ENCODE assay signal across 21 cellular contexts in genomic region chr20:46268662-46269061, GRCh38. TPM values are rescaled to one million over a fixed set of nuclear protein-coding genes. Genes with fewer than 3 reads are reported as not detected.
DNase-seq lines count a peak whose midpoint lies in the region; ATAC-seq, FAIRE-seq and TF ChIP-seq lines count a peak whose summit lies in the region.
"Had no signal": no experiment of that assay in that cellular context is flagged by ENCODE, and none has a peak within 500 bp of the region (broad histone marks: within the 10 kb centered on the region; RNA-seq: fewer than 3 reads in every experiment).

No MANE protein-coding gene starts in this region.

- ATAC-seq in WTC11 (no peak), GM19328 (IDR thresholded peaks at IDR 0.05; ENCODE audit: unreplicated experiment) (no peak)

- no peak overlapping the region for H3K27ac Mint-ChIP-seq in WTC11
- H3K27ac Mint-ChIP-seq in glutamatergic neuron (ENCODE audit: unreplicated experiment) = peak overlapping the region; percentile 35
- H3K27ac Mint-ChIP-seq: CD14-positive monocyte, H9, IgD-negative memory B cell had no signal

- POLR2A ChIA-PET in WTC11 (lab: Charles Lee) = no interaction called here

- H4K91ac ChIP-seq in neuronal stem cell (ENCODE audit: low read depth, low read length, poor library complexity) = no peak overlapping the region

- H4K8ac ChIP-seq in neuronal stem cell (ENCODE audit: low read depth, low read length) = no peak overlapping the region

- no peak overlapping the region for H2AK5ac ChIP-seq in neuronal stem cell (ENCODE audit: low read depth, low read length)

- H3K4me3 ChIP-seq in neuronal stem cell (ENCODE audit: low read length in 2 of 2) = no peak overlapping the region
- H3K4me3 ChIP-seq: BLaER1 had no signal

- H2BK12ac ChIP-seq in neuronal stem cell (ENCODE audit: low read length) = no peak overlapping the region

- no peak overlapping the region for H3K18ac ChIP-seq in neuronal stem cell (ENCODE audit: low read length)

- H2AFZ ChIP-seq in neuronal stem cell (ENCODE audit: low read length) = no peak overlapping the region

- DNase-seq in HTR-8/SVneo (ENCODE audit: insufficient read length, low spot score) (no peak), WTC11 (ENCODE audit: low spot score) (no peak), glutamatergic neuron (no peak), neuronal stem cell (ENCODE audit: low spot score) (no peak), COR-L47 (lab: John Stamatoyannopoulos, UW) (no peak), anterior cingulate cortex (lab: John Stamatoyannopoulos, UW) (no peak)
- DNase-seq: Calu3; CD4-positive, alpha-beta memory T cell; DMS79 treated with DMSO at 0.1 percent for 48 hours; GF-D8; GOT3; H9; KG1 had no signal

- H3K9ac ChIP-seq in neuronal stem cell (ENCODE audit: low read depth, low read length, poor library complexity) = no peak overlapping the region
- H3K9ac ChIP-seq: BLaER1 had no signal

- H3K4ac ChIP-seq in neuronal stem cell (ENCODE audit: low read length) = no peak overlapping the region

- peaks cover 0 to 28% (median 0%) of the 10 kb centered on the region in 3 experiments for H3K27me3 ChIP-seq in neuronal stem cell (ENCODE audit: control insufficient read depth in 3 of 3, insufficient read depth in 3 of 3, low read depth in 1 of 3, low read length in 3 of 3)
- H3K27me3 ChIP-seq: BLaER1 had no signal

- H3K4me1 Mint-ChIP-seq in WTC11 = peaks cover 7% of the 10 kb centered on the region
- peaks cover 19% of the 10 kb centered on the region for H3K4me1 Mint-ChIP-seq in glutamatergic neuron (ENCODE audit: low read depth, unreplicated experiment)
- H3K4me1 Mint-ChIP-seq: CD14-positive monocyte; CD4-positive, alpha-beta memory T cell; IgD-negative memory B cell had no signal

- H3K36me3 Mint-ChIP-seq in WTC11 = no peaks in the 10 kb centered on the region
- H3K36me3 Mint-ChIP-seq in glutamatergic neuron (ENCODE audit: unreplicated experiment) = no peaks in the 10 kb centered on the region
- H3K36me3 Mint-ChIP-seq: CD14-positive monocyte; CD4-positive, alpha-beta memory T cell had no signal

- no peaks in the 10 kb centered on the region for H3K9me3 ChIP-seq in neuronal stem cell (replicated peaks in 1 of 2; ENCODE audit: control insufficient read depth in 2 of 2, insufficient read depth in 1 of 2, low read depth in 1 of 2, low read length in 2 of 2)

- H2BK120ac ChIP-seq in neuronal stem cell (ENCODE audit: low read depth, low read length) = no peak overlapping the region

- H3K27me3 Mint-ChIP-seq in WTC11 (ENCODE audit: low read depth) (no peaks in the 10 kb centered on the region; the same call in 1 of the 2 replicates), glutamatergic neuron (ENCODE audit: unreplicated experiment) (peaks cover 14% of the 10 kb centered on the region)

- CTCF ChIA-PET in WTC11 (lab: Charles Lee) = interaction anchor here (0.6 to 2.0 kb wide), 8 partner anchors 16 to 246 kb away, joined by 3 to 11 read pairs (median 6); no protein-coding TSS in a partner anchor

- H3K4me2 ChIP-seq in neuronal stem cell (ENCODE audit: insufficient read depth, low read length, poor library complexity, severe bottlenecking) = no peak overlapping the region
- H3K4me2 ChIP-seq: BLaER1 had no signal

- peak overlapping the region; percentile 13 for H3K23ac ChIP-seq in neuronal stem cell (ENCODE audit: low read depth, low read length, poor library complexity)

- H3K79me1 ChIP-seq in neuronal stem cell (ENCODE audit: low read depth, low read length) = no peaks in the 10 kb centered on the region

- TF ChIP-seq CTCF in WTC11 (IDR thresholded peaks at IDR 0.05) (no peak), glutamatergic neuron (IDR thresholded peaks at IDR 0.05; ENCODE audit: partially characterized antibody, unreplicated experiment) (no peak)

- no peak overlapping the region for H2BK5ac ChIP-seq in neuronal stem cell (ENCODE audit: low read length)

- WGBS in neuronal stem cell (ENCODE audit: extremely low coverage in 2 of 2, insufficient read length in 2 of 2, insufficient replicate concordance in 1 of 2), 2 donors = no CpG with 5 or more reads among the region's 3 CpGs

- no peak overlapping the region for H3K14ac ChIP-seq in neuronal stem cell (ENCODE audit: low read length)

- H3K9me3 Mint-ChIP-seq in WTC11 (peaks cover 13% of the 10 kb centered on the region), glutamatergic neuron (ENCODE audit: unreplicated experiment) (peaks cover 13% of the 10 kb centered on the region)

- H3K36me3 ChIP-seq in neuronal stem cell (replicated peaks in 1 of 2; ENCODE audit: control insufficient read depth in 2 of 2, insufficient read depth in 2 of 2, low read length in 2 of 2) = no peaks in the 10 kb centered on the region
- H3K36me3 ChIP-seq: BLaER1 had no signal

- H3K4me3 Mint-ChIP-seq in WTC11 (no peak overlapping the region), glutamatergic neuron (ENCODE audit: unreplicated experiment) (no peak overlapping the region)
- H3K4me3 Mint-ChIP-seq: CD14-positive monocyte; CD4-positive, alpha-beta memory T cell; H9; IgD-negative memory B cell had no signal

- peak; percentile 65 for FAIRE-seq in HTR-8/SVneo (lab: Jason Lieb, UNC)
- FAIRE-seq: A204.1 had no signal

- no peak overlapping the region for H2BK15ac ChIP-seq in neuronal stem cell (ENCODE audit: low read length)

- H3K27ac ChIP-seq in neuronal stem cell (replicated peaks; ENCODE audit: low read length) = no peak overlapping the region
- H3K27ac ChIP-seq: BLaER1, HL-60 had no signal

- peaks cover 4 to 8% of the 10 kb centered on the region in 2 donors for H3K4me1 ChIP-seq in neuronal stem cell (ENCODE audit: control insufficient read depth in 2 of 2, insufficient read depth in 1 of 2, low read depth in 1 of 2, low read length in 2 of 2)
- H3K4me1 ChIP-seq: BLaER1 had no signal

TF ChIP-seq in WTC11, 78 proteins besides CTCF, POLR2A, EP300 and RAD21:
- peak; percentile 57; the same call in 1 of the 2 replicates for TF ChIP-seq ESRRA (CRISPR knock-in tag; IDR thresholded peaks at IDR 0.05; ENCODE audit: borderline replicate concordance)
- TF ChIP-seq AFF4 (CRISPR knock-in tag; IDR thresholded peaks at IDR 0.05; ENCODE audit: borderline replicate concordance) = no peak
- peak; percentile 28; the same call in 1 of the 2 replicates for TF ChIP-seq GTF2I (CRISPR knock-in tag; conservative IDR thresholded peaks at IDR 0.05)

RNA-seq across cellular contexts. Expression of gene CDH22, which starts 39.6 kb away (rescaled TPM):
- total RNA-seq in WTC11 (2021) (0.13 to 0.16 TPM (median 0.16 TPM) in 3 replicates), glutamatergic neuron (ENCODE audit: unreplicated experiment) (7.9 TPM)
- polyA plus RNA-seq in neuronal stem cell (2013, experiment 1 of 2) = 0.20 TPM
- 0.19 TPM for polyA plus RNA-seq in neuronal stem cell (2013, experiment 2 of 2)
- total RNA-seq: Calu3; CD4-positive, alpha-beta memory T cell; H9; HT1080 had no signal
- polyA plus RNA-seq: AG04450; CD14-positive monocyte; CD4-positive, alpha-beta memory T cell; IgD-negative memory B cell had no signal
